In genomic region chr22:21041937-21042336, GRCh38 we compare ENCODE assay signal across 21 cellular contexts. TPM values are rescaled to one million over a fixed set of nuclear protein-coding genes. Genes with fewer than 3 reads are reported as not detected.
DNase-seq lines count a peak whose midpoint lies in the region; ATAC-seq, FAIRE-seq and TF ChIP-seq lines count a peak whose summit lies in the region.
"Had no signal": no experiment of that assay in that cellular context is flagged by ENCODE, and none has a peak within 500 bp of the region (broad histone marks: within the 10 kb centered on the region; RNA-seq: fewer than 3 reads in every experiment).

No MANE protein-coding gene starts in this region.

- H3K9me3 ChIP-seq in SK-N-SH (no peaks in the 10 kb centered on the region), astrocyte (ENCODE audit: insufficient read depth, low read depth, low read length) (no peaks in the 10 kb centered on the region)
- H3K9me3 ChIP-seq: transverse colon had no signal

- H3K4me1 ChIP-seq in SK-N-SH (ENCODE audit: control insufficient read depth in 1 of 2, insufficient read depth in 2 of 2, low read depth in 1 of 2, low read length in 1 of 2), result peaks cover 17 to 25% of the 10 kb centered on the region in 2 experiments; a peak in 3 of 4 replicates
- H3K4me1 ChIP-seq in astrocyte (ENCODE audit: insufficient read depth, low read length), result peaks cover 40% of the 10 kb centered on the region

- H3K27ac ChIP-seq in SK-N-SH (ENCODE audit: low read depth in 2 of 2, low read length in 1 of 2) (no peak overlapping the region), astrocyte (ENCODE audit: low read depth, low read length) (no peak overlapping the region)
- H3K27ac ChIP-seq: 22Rv1, transverse colon had no signal

- H4K20me1 ChIP-seq in SK-N-SH (ENCODE audit: insufficient read depth) (no peaks in the 10 kb centered on the region), astrocyte (ENCODE audit: insufficient read depth, low read length) (no peaks in the 10 kb centered on the region)

- H3K4me3 ChIP-seq in SK-N-SH (ENCODE audit: low read depth in 2 of 2, low read length in 1 of 2) (no peak overlapping the region), astrocyte (ENCODE audit: insufficient read depth, low read depth, low read length) (no peak overlapping the region), fibroblast of villous mesenchyme (ENCODE audit: low read depth, low read length) (no peak overlapping the region)
- H3K4me3 ChIP-seq: transverse colon had no signal

- no peak for FAIRE-seq in astrocyte (lab: Jason Lieb, UNC)
- FAIRE-seq: colon, endothelial cell of umbilical vein had no signal

- peaks cover 6% of the 10 kb centered on the region for H3K27me3 Mint-ChIP-seq in astrocyte (ENCODE audit: low read depth, unreplicated experiment)
- H3K27me3 Mint-ChIP-seq in activated T-helper 2 cell treated with anti-CD3 and anti-CD28 coated beads, Interferon-gamma antibody, Interleukin-2, Interleukin-4, amounts not matched to agents 10 μg/mL and 5 μg/mL and 100 μg/mL, durations not matched to agents 14 hours and 24 hours and 36 hours (ENCODE audit: low read depth), result peaks cover 28% of the 10 kb centered on the region

- peaks cover 2% of the 10 kb centered on the region for H3K36me3 Mint-ChIP-seq in astrocyte (ENCODE audit: low read depth, unreplicated experiment)
- no peaks in the 10 kb centered on the region for H3K36me3 Mint-ChIP-seq in activated T-helper 2 cell treated with anti-CD3 and anti-CD28 coated beads, Interferon-gamma antibody, Interleukin-2, Interleukin-4, amounts not matched to agents 10 μg/mL and 5 μg/mL and 100 μg/mL, durations not matched to agents 14 hours and 24 hours and 36 hours (ENCODE audit: low read depth)

- no peaks in the 10 kb centered on the region for H3K9me2 ChIP-seq in SK-N-SH

- TF ChIP-seq CTCF in SK-N-SH (IDR thresholded peaks at IDR 0.05) (no peak), astrocyte (IDR thresholded peaks at IDR 0.05; ENCODE audit: insufficient read depth, low read depth, low read length) (no peak), fibroblast of villous mesenchyme (IDR thresholded peaks at IDR 0.05; ENCODE audit: insufficient read depth, low read depth, low read length) (no peak)

- no peaks in the 10 kb centered on the region for H3K9me3 Mint-ChIP-seq in astrocyte (ENCODE audit: unreplicated experiment)
- no peaks in the 10 kb centered on the region for H3K9me3 Mint-ChIP-seq in activated T-helper 2 cell treated with anti-CD3 and anti-CD28 coated beads, Interferon-gamma antibody, Interleukin-2, Interleukin-4, amounts not matched to agents 10 μg/mL and 5 μg/mL and 100 μg/mL, durations not matched to agents 14 hours and 24 hours and 36 hours
- H3K9me3 Mint-ChIP-seq: activated T-cell treated with anti-CD3 and anti-CD28 coated beads, Interleukin-2, amount 50 U/mL, for 4 hours; stimulated activated effector memory CD8-positive, alpha-beta T cell treated with anti-CD3 and anti-CD28 coated beads, Interleukin-12 subunit alpha, Interleukin-12 subunit beta, amount 100 ng/mL, for 72 hours had no signal

- intact Hi-C loops in activated T-helper 2 cell treated with anti-CD3 and anti-CD28 coated beads, Interferon-gamma antibody, Interleukin-2, Interleukin-4, amounts not matched to agents 10 μg/mL and 5 μg/mL and 100 μg/mL, durations not matched to agents 14 hours and 24 hours and 36 hours (cut with micrococcal nuclease), result no loop called here

- H3K36me3 ChIP-seq in SK-N-SH (replicated peaks in 1 of 2; ENCODE audit: control insufficient read depth in 1 of 2, insufficient read depth in 2 of 2, low read length in 1 of 2) (no peaks in the 10 kb centered on the region), astrocyte (ENCODE audit: insufficient read depth, low read length) (no peaks in the 10 kb centered on the region)
- H3K36me3 ChIP-seq: transverse colon had no signal

- H2AFZ ChIP-seq in SK-N-SH (ENCODE audit: low read depth), result no peak overlapping the region
- no peak overlapping the region for H2AFZ ChIP-seq in astrocyte (ENCODE audit: low read depth, low read length)

- H3K79me2 ChIP-seq in SK-N-SH (ENCODE audit: insufficient read depth) (no peaks in the 10 kb centered on the region), astrocyte (ENCODE audit: insufficient read depth, low read length) (no peaks in the 10 kb centered on the region)

- TF ChIP-seq EP300 in SK-N-SH (IDR thresholded peaks at IDR 0.05; ENCODE audit: borderline replicate concordance in 1 of 2, low read depth in 1 of 2, low read length in 1 of 2), result no peak

- POLR2A ChIA-PET in SK-N-SH (lab: Yijun Ruan, JAX), result no interaction called here

- DNase-seq in SK-N-SH, result no peak
- DNase-seq in astrocyte (ENCODE audit: low read depth), result peak; percentile 52
- DNase-seq in fibroblast of villous mesenchyme (ENCODE audit: low read depth), result peak; percentile 19
- peak; percentile 44 for DNase-seq in stromal cell of bone marrow (ENCODE audit: low read depth)
- no peak for DNase-seq in activated T-helper 2 cell treated with anti-CD3 and anti-CD28 coated beads, Interferon-gamma antibody, Interleukin-2, Interleukin-4, amounts not matched to agents 10 μg/mL and 5 μg/mL and 100 μg/mL, durations not matched to agents 14 hours and 24 hours and 36 hours (ENCODE audit: low spot score)
- no peak for DNase-seq in NCI-H446 treated with DMSO at 0.1 percent for 48 hours (lab: John Stamatoyannopoulos, UW)
- no peak for DNase-seq in cortex of kidney (lab: John Stamatoyannopoulos, UW)
- DNase-seq: activated CD4-positive, alpha-beta T cell treated with anti-CD3 and anti-CD28 coated beads, Interleukin-2, amount 50 U/mL, for 48 hours; activated T-cell treated with anti-CD3 and anti-CD28 coated beads, Interleukin-2, amount 50 U/mL, for 4 hours; C1 segment of cervical spinal cord; NCI-H1930; NCI-H526; OCI-M1; transverse colon had no signal

- WGBS in SK-N-SH (ENCODE audit: low lambda C conversion rate), result 57% methylated on average over 4 of the region's 4 CpGs

- peak overlapping the region; percentile 34 for H3K27ac Mint-ChIP-seq in astrocyte (ENCODE audit: unreplicated experiment)
- no peak overlapping the region for H3K27ac Mint-ChIP-seq in activated T-helper 2 cell treated with anti-CD3 and anti-CD28 coated beads, Interferon-gamma antibody, Interleukin-2, Interleukin-4, amounts not matched to agents 10 μg/mL and 5 μg/mL and 100 μg/mL, durations not matched to agents 14 hours and 24 hours and 36 hours

- CTCF ChIA-PET in SK-N-SH (lab: Yijun Ruan, JAX), result interaction anchor here (0.6 kb wide), 1 partner anchor 25 kb away, joined by 3 read pairs; no protein-coding TSS in a partner anchor

- no peak for TF ChIP-seq RAD21 in SK-N-SH (IDR thresholded peaks at IDR 0.05; ENCODE audit: low read length)

- no peak overlapping the region for H3K9ac ChIP-seq in SK-N-SH
- no peak overlapping the region for H3K9ac ChIP-seq in astrocyte (ENCODE audit: low read length)

- peaks cover 17% of the 10 kb centered on the region for H3F3A ChIP-seq in SK-N-SH (replicated peaks; ENCODE audit: insufficient read depth)

- H3K4me3 Mint-ChIP-seq in astrocyte (ENCODE audit: unreplicated experiment), result no peak overlapping the region
- no peak overlapping the region for H3K4me3 Mint-ChIP-seq in activated T-helper 2 cell treated with anti-CD3 and anti-CD28 coated beads, Interferon-gamma antibody, Interleukin-2, Interleukin-4, amounts not matched to agents 10 μg/mL and 5 μg/mL and 100 μg/mL, durations not matched to agents 14 hours and 24 hours and 36 hours (ENCODE audit: low read depth)
- H3K4me3 Mint-ChIP-seq: activated T-cell treated with anti-CD3 and anti-CD28 coated beads, Interleukin-2, amount 50 U/mL, for 4 hours; stimulated activated effector memory CD8-positive, alpha-beta T cell treated with anti-CD3 and anti-CD28 coated beads, Interleukin-12 subunit alpha, Interleukin-12 subunit beta, amount 100 ng/mL, for 72 hours had no signal

- H3K27me3 ChIP-seq in SK-N-SH (ENCODE audit: insufficient read depth), result no peaks in the 10 kb centered on the region
- H3K27me3 ChIP-seq in astrocyte (ENCODE audit: insufficient read depth, low read length), result no peaks in the 10 kb centered on the region

- H3K4me1 Mint-ChIP-seq in astrocyte (ENCODE audit: low read depth, unreplicated experiment), result peaks cover 41% of the 10 kb centered on the region
- peaks cover 9% of the 10 kb centered on the region for H3K4me1 Mint-ChIP-seq in activated T-helper 2 cell treated with anti-CD3 and anti-CD28 coated beads, Interferon-gamma antibody, Interleukin-2, Interleukin-4, amounts not matched to agents 10 μg/mL and 5 μg/mL and 100 μg/mL, durations not matched to agents 14 hours and 24 hours and 36 hours (ENCODE audit: low read depth)

- no peak for ATAC-seq in SK-N-SH treated with all-trans-retinoic acid at 6 μM for 48 hours
- ATAC-seq: activated T-cell treated with anti-CD3 and anti-CD28 coated beads, Interleukin-2, amount 50 U/mL, for 4 hours; left lobe of liver; stimulated activated effector memory CD8-positive, alpha-beta T cell treated with anti-CD3 and anti-CD28 coated beads, Interleukin-12 subunit alpha, Interleukin-12 subunit beta, amount 100 ng/mL, for 72 hours had no signal

- H3K4me2 ChIP-seq in SK-N-SH (no peak overlapping the region), astrocyte (ENCODE audit: low read length) (no peak overlapping the region)

RNA-seq across cellular contexts. Expression of gene LRRC74B, which starts 3.8 kb away (rescaled TPM):
- polyA plus RNA-seq in SK-N-SH (2012; rRNA removed), result 0.02 and 0.03 TPM in 2 replicates
- polyA plus RNA-seq in SK-N-SH (2012; cell fraction: cytosol; rRNA removed), result not detected in 2 replicates
- 0.18 and 0.22 TPM in 2 replicates for polyA plus RNA-seq in SK-N-SH (2012; cell fraction: nucleus; rRNA removed)
- 0.19 TPM in 1 of 2 replicates, not detected in the other for total RNA-seq in astrocyte
- total RNA-seq in fibroblast of villous mesenchyme, result not detected in 2 replicates
- 0.23 TPM in 1 of 2 replicates, not detected in the other for total RNA-seq in activated T-helper 2 cell treated with anti-CD3 and anti-CD28 coated beads, Interferon-gamma antibody, Interleukin-2, Interleukin-4, amounts not matched to agents 10 μg/mL and 5 μg/mL and 100 μg/mL, durations not matched to agents 14 hours and 24 hours and 36 hours
- total RNA-seq: activated T-cell treated with anti-CD3 and anti-CD28 coated beads, Interleukin-2, amount 50 U/mL, for 4 hours; endothelial cell of umbilical vein; left lobe of liver; transverse colon had no signal
- polyA plus RNA-seq: adipose tissue, endothelial cell of umbilical vein had no signal

RNA-seq across cellular contexts. Expression of gene SLC7A4, which starts 9.6 kb away (rescaled TPM):
- 0.02 TPM in 1 of 2 replicates, not detected in the other for polyA plus RNA-seq in SK-N-SH (2012; rRNA removed)
- polyA plus RNA-seq in SK-N-SH (2012; cell fraction: cytosol; rRNA removed), result 0.01 and 0.04 TPM in 2 replicates
- polyA plus RNA-seq in SK-N-SH (2012; cell fraction: nucleus; rRNA removed), result 0.07 and 0.11 TPM in 2 replicates
- 0.31 and 0.93 TPM in 2 replicates for total RNA-seq in astrocyte
- total RNA-seq in fibroblast of villous mesenchyme, result 0.32 and 2.2 TPM in 2 replicates
- total RNA-seq in activated T-helper 2 cell treated with anti-CD3 and anti-CD28 coated beads, Interferon-gamma antibody, Interleukin-2, Interleukin-4, amounts not matched to agents 10 μg/mL and 5 μg/mL and 100 μg/mL, durations not matched to agents 14 hours and 24 hours and 36 hours, result 0.07 TPM in 1 of 2 replicates, not detected in the other
- total RNA-seq: endothelial cell of umbilical vein had no signal
- polyA plus RNA-seq: endothelial cell of umbilical vein had no signal

RNA-seq across cellular contexts. Expression of gene P2RX6, which starts 27.0 kb away (rescaled TPM):
- 7.1 and 12.9 TPM in 2 replicates for polyA plus RNA-seq in SK-N-SH (2012; rRNA removed)
- polyA plus RNA-seq in SK-N-SH (2012; cell fraction: cytosol; rRNA removed), result 1.4 and 2.6 TPM in 2 replicates
- polyA plus RNA-seq in SK-N-SH (2012; cell fraction: nucleus; rRNA removed), result 78.5 and 91.0 TPM in 2 replicates
- total RNA-seq in astrocyte, result 0.22 and 0.45 TPM in 2 replicates
- total RNA-seq in fibroblast of villous mesenchyme, result 1.3 and 3.5 TPM in 2 replicates
- total RNA-seq in activated T-helper 2 cell treated with anti-CD3 and anti-CD28 coated beads, Interferon-gamma antibody, Interleukin-2, Interleukin-4, amounts not matched to agents 10 μg/mL and 5 μg/mL and 100 μg/mL, durations not matched to agents 14 hours and 24 hours and 36 hours, result 0.07 TPM in 1 of 2 replicates, not detected in the other
- total RNA-seq: endothelial cell of umbilical vein had no signal

RNA-seq across cellular contexts. Expression of gene THAP7, which starts 40.0 kb away (rescaled TPM):
- 26.3 and 32.0 TPM in 2 replicates for polyA plus RNA-seq in SK-N-SH (2012; rRNA removed)
- polyA plus RNA-seq in SK-N-SH (2012; cell fraction: cytosol; rRNA removed), result 13.8 and 18.1 TPM in 2 replicates
- 74.4 and 90.6 TPM in 2 replicates for polyA plus RNA-seq in SK-N-SH (2012; cell fraction: nucleus; rRNA removed)
- 12.1 and 12.2 TPM in 2 replicates for total RNA-seq in astrocyte
- 21.6 and 22.9 TPM in 2 replicates for total RNA-seq in fibroblast of villous mesenchyme
- total RNA-seq in activated T-helper 2 cell treated with anti-CD3 and anti-CD28 coated beads, Interferon-gamma antibody, Interleukin-2, Interleukin-4, amounts not matched to agents 10 μg/mL and 5 μg/mL and 100 μg/mL, durations not matched to agents 14 hours and 24 hours and 36 hours, result 25.8 and 25.9 TPM in 2 replicates

RNA-seq across cellular contexts. Expression of gene LZTR1, which starts 59.8 kb away (rescaled TPM):
- 37.7 and 41.5 TPM in 2 replicates for polyA plus RNA-seq in SK-N-SH (2012; rRNA removed)
- polyA plus RNA-seq in SK-N-SH (2012; cell fraction: cytosol; rRNA removed), result 11.9 and 15.0 TPM in 2 replicates
- 294 and 344 TPM in 2 replicates for polyA plus RNA-seq in SK-N-SH (2012; cell fraction: nucleus; rRNA removed)
- total RNA-seq in astrocyte (62.0 and 68.9 TPM in 2 replicates), fibroblast of villous mesenchyme (55.1 and 60.9 TPM in 2 replicates)
- total RNA-seq in activated T-helper 2 cell treated with anti-CD3 and anti-CD28 coated beads, Interferon-gamma antibody, Interleukin-2, Interleukin-4, amounts not matched to agents 10 μg/mL and 5 μg/mL and 100 μg/mL, durations not matched to agents 14 hours and 24 hours and 36 hours, result 64.7 and 68.4 TPM in 2 replicates

Comparison
In these comparisons a context has a peak if more than half of its experiments do, and no peak if none do; other contexts are left out.
1. DNase-seq: peak in astrocyte (single experiment), fibroblast of villous mesenchyme (single experiment) and stromal cell of bone marrow (single experiment); none in SK-N-SH (single experiment), activated T-helper 2 cell treated with anti-CD3 and anti-CD28 coated beads, Interferon-gamma antibody, Interleukin-2, Interleukin-4, amounts not matched to agents 10 μg/mL and 5 μg/mL and 100 μg/mL, durations not matched to agents 14 hours and 24 hours and 36 hours (single experiment), NCI-H446 treated with DMSO at 0.1 percent for 48 hours (single experiment) and cortex of kidney (single experiment).